Comparison of ENCODE assay signal across 12 cellular contexts in genomic region chr15:67564590-67565345, GRCh38. TPM values are rescaled to one million over a fixed set of nuclear protein-coding genes. Genes with fewer than 3 reads are reported as not detected.
A peak's percentile ranks its signal among the peaks of the same experiment; 100 is the strongest.
DNase-seq lines count a peak whose midpoint lies in the region; ATAC-seq and TF ChIP-seq lines count a peak whose summit lies in the region.
"Had no signal": no experiment of that assay in that cellular context is flagged by ENCODE, and none has a peak within 500 bp of the region (broad histone marks: within the 10 kb centered on the region; RNA-seq: fewer than 3 reads in every experiment).

No MANE protein-coding gene starts in this region.

- no peak overlapping the region for H3K4me2 ChIP-seq in mesenchymal stem cell (ENCODE audit: low read length, poor library complexity, severe bottlenecking)

- DNase-seq in GM13976 (ENCODE audit: low spot score) (peak; percentile 72), mesenchymal stem cell (no peak), NCI-H1092 treated with DMSO at 0.1 percent for 48 hours (lab: John Stamatoyannopoulos, UW) (no peak), putamen (ENCODE audit: low spot score) (no peak), A172 (ENCODE audit: low spot score) (no peak)
- DNase-seq: activated CD4-positive, alpha-beta T cell treated with anti-CD3 and anti-CD28 coated beads, Interleukin-2, amount 50 U/mL, for 4 hours; NCI-H1417 treated with DMSO at 0.1 percent for 48 hours had no signal

- H3K4me3 Mint-ChIP-seq in activated T-helper 17 cell treated with anti-CD3 and anti-CD28 coated beads, Interleukin-2, amount 50 U/mL, for 72 hours = no peak overlapping the region
- H3K4me3 Mint-ChIP-seq: nephron had no signal

- no peak overlapping the region for H2BK5ac ChIP-seq in mesenchymal stem cell (ENCODE audit: low read depth, low read length, poor library complexity, severe bottlenecking)

- no peaks in the 10 kb centered on the region for H3K27me3 ChIP-seq in mesenchymal stem cell (ENCODE audit: control insufficient read depth in 1 of 2, insufficient read depth in 1 of 2, low read length in 2 of 2)

- ATAC-seq in GM21360 (IDR thresholded peaks at IDR 0.05; ENCODE audit: unreplicated experiment) (peak; percentile 85), HG03159 (IDR thresholded peaks at IDR 0.05; ENCODE audit: unreplicated experiment) (peak; percentile 86)
- ATAC-seq in activated T-helper 17 cell treated with anti-CD3 and anti-CD28 coated beads, Interleukin-2, amount 50 U/mL, for 72 hours (replicated peaks) = peak; percentile 86

- no peak overlapping the region for H2AFZ ChIP-seq in mesenchymal stem cell (ENCODE audit: low read depth, low read length)

- no peak for TF ChIP-seq CTCF in GM13976 (IDR thresholded peaks at IDR 0.05; ENCODE audit: borderline replicate concordance, control extremely low read depth, extremely low read depth, insufficient read depth, missing control alignments)

- peaks cover 0 to 17% of the 10 kb centered on the region in 2 experiments for H3K36me3 ChIP-seq in mesenchymal stem cell (ENCODE audit: control insufficient read depth in 1 of 2, insufficient read depth in 2 of 2, low read depth in 1 of 2, low read length in 2 of 2)

- no peaks in the 10 kb centered on the region for H3K27me3 Mint-ChIP-seq in activated T-helper 17 cell treated with anti-CD3 and anti-CD28 coated beads, Interleukin-2, amount 50 U/mL, for 72 hours

- no peak overlapping the region for H2BK12ac ChIP-seq in mesenchymal stem cell (ENCODE audit: low read length in 2 of 2)

- no peak overlapping the region for H3K14ac ChIP-seq in mesenchymal stem cell (ENCODE audit: low read length in 2 of 2)

- no peaks in the 10 kb centered on the region for H3K9me3 ChIP-seq in mesenchymal stem cell (ENCODE audit: control insufficient read depth, low read length)

- H3K27ac Mint-ChIP-seq in activated T-helper 17 cell treated with anti-CD3 and anti-CD28 coated beads, Interleukin-2, amount 50 U/mL, for 72 hours = no peak overlapping the region
- H3K27ac Mint-ChIP-seq: nephron had no signal

- H3K4ac ChIP-seq in mesenchymal stem cell (ENCODE audit: low read depth in 1 of 2, low read length in 2 of 2) = no peak overlapping the region

- 89% methylated on average over 2 of the region's 4 CpGs for WGBS in mesenchymal stem cell

- no peaks in the 10 kb centered on the region for H3K4me1 ChIP-seq in mesenchymal stem cell (ENCODE audit: control insufficient read depth, insufficient read depth, low read depth, low read length)

- no peak overlapping the region for H3K23ac ChIP-seq in mesenchymal stem cell (ENCODE audit: low read length in 2 of 2)

- peaks cover 5% of the 10 kb centered on the region for H3K36me3 Mint-ChIP-seq in activated T-helper 17 cell treated with anti-CD3 and anti-CD28 coated beads, Interleukin-2, amount 50 U/mL, for 72 hours (ENCODE audit: low read depth)

- in situ Hi-C loops in GM13976 (cut with MboI; ENCODE audit: low sequenced_read_pairs, unreplicated experiment) = no loop called here

- H3K9me3 Mint-ChIP-seq in activated T-helper 17 cell treated with anti-CD3 and anti-CD28 coated beads, Interleukin-2, amount 50 U/mL, for 72 hours = no peaks in the 10 kb centered on the region
- H3K9me3 Mint-ChIP-seq: nephron had no signal

- no peak overlapping the region for H3K18ac ChIP-seq in mesenchymal stem cell (ENCODE audit: low read depth in 1 of 2, low read length in 2 of 2)

- no peak overlapping the region for H2BK15ac ChIP-seq in mesenchymal stem cell (ENCODE audit: low read depth, poor library complexity, severe bottlenecking)

- no peak overlapping the region for H3K9ac ChIP-seq in mesenchymal stem cell (ENCODE audit: low read length)

- H3K79me1 ChIP-seq in mesenchymal stem cell (replicated peaks; ENCODE audit: low read length, poor library complexity, severe bottlenecking) = peaks cover 6% of the 10 kb centered on the region

- H3K4me3 ChIP-seq in mesenchymal stem cell (ENCODE audit: insufficient read depth in 1 of 2, low read depth in 1 of 2, low read length in 2 of 2) = no peak overlapping the region

- no peak overlapping the region for H2BK120ac ChIP-seq in mesenchymal stem cell (ENCODE audit: low read depth, low read length)

- H4K8ac ChIP-seq in mesenchymal stem cell (ENCODE audit: low read length) = no peak overlapping the region

- no peak overlapping the region for H3K27ac ChIP-seq in mesenchymal stem cell (ENCODE audit: low read length, poor library complexity, severe bottlenecking)
- H3K27ac ChIP-seq: epithelial cell of prostate had no signal

- H3K4me1 Mint-ChIP-seq in activated T-helper 17 cell treated with anti-CD3 and anti-CD28 coated beads, Interleukin-2, amount 50 U/mL, for 72 hours = peaks cover 10% of the 10 kb centered on the region

- no peak overlapping the region for H2AK5ac ChIP-seq in mesenchymal stem cell (ENCODE audit: low read length, severe bottlenecking)

- no peak overlapping the region for H4K91ac ChIP-seq in mesenchymal stem cell (ENCODE audit: low read length)

RNA-seq across cellular contexts. Expression of gene MAP2K5, which starts 22.3 kb away (rescaled TPM):
- 10 to 100 TPM; 16.1 to 17.9 TPM for total RNA-seq in activated T-helper 17 cell treated with anti-CD3 and anti-CD28 coated beads, Interleukin-2, amount 50 U/mL, for 72 hours
- 14.1 TPM for polyA plus RNA-seq in mesenchymal stem cell (2013, experiment 1 of 2)
- 13.7 TPM for polyA plus RNA-seq in mesenchymal stem cell (2013, experiment 2 of 2)
- 4.0 and 5.7 TPM in 2 replicates for total RNA-seq in A172 (2014; rRNA removed; shearing (Covaris generic))

RNA-seq across cellular contexts. Expression of gene C15orf61, which starts 43.8 kb away (rescaled TPM):
- total RNA-seq in activated T-helper 17 cell treated with anti-CD3 and anti-CD28 coated beads, Interleukin-2, amount 50 U/mL, for 72 hours = 1 to 10 TPM; 2.9 to 4.2 TPM
- polyA plus RNA-seq in mesenchymal stem cell (2013, experiment 1 of 2) = 3.9 TPM
- 4.9 TPM for polyA plus RNA-seq in mesenchymal stem cell (2013, experiment 2 of 2)
- 4.1 and 5.3 TPM in 2 replicates for total RNA-seq in A172 (2014; rRNA removed; shearing (Covaris generic))
